ENCODE assay signal across 10 cellular contexts in the genomic region with DNA sequence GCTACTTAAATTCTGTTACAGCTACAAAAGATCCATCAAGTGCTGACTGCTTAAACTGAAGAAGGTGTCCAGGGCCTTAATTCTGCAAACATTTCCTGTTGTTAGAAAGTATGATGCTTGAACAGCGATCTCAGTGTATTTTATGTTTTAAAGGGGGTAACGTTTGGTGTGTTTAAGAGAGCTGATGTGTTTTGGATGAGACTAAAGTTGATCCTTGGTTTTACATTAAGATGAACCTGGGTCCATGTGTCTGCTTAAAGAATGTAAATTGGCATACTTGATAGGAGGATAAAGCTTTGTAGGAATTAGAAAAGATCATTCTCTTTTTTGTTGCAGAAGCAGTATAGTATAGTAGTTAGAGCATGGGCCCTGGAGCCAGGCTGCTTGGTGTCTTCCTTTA. TPM values are rescaled to one million over a fixed set of nuclear protein-coding genes. Genes with fewer than 3 reads are reported as not detected.
DNase-seq lines count a peak whose midpoint lies in the region; ATAC-seq, FAIRE-seq and TF ChIP-seq lines count a peak whose summit lies in the region.
"Had no signal": no experiment of that assay in that cellular context is flagged by ENCODE, and none has a peak within 500 bp of the region (broad histone marks: within the 10 kb centered on the region; RNA-seq: fewer than 3 reads in every experiment).

No MANE protein-coding gene starts in this region.

- DNase-seq in AG04449 (ENCODE audit: low read depth, low spot score) (no peak), ascending aorta (ENCODE audit: low spot score in 2 of 2) (no peak), NCI-H146 treated with DMSO at 0.1 percent for 48 hours (lab: John Stamatoyannopoulos, UW; ENCODE audit: unreplicated experiment) (no peak), D721Med (ENCODE audit: insufficient read length, low spot score) (no peak), NCI-H1048 (lab: John Stamatoyannopoulos, UW) (no peak)
- DNase-seq: dermis blood vessel endothelial cell had no signal

- peak overlapping the region; percentile 90 for H3K4me3 ChIP-seq in AG04449 (ENCODE audit: low read depth, low read length)
- peak overlapping the region; percentile 89 to 97 for H3K4me3 ChIP-seq in ascending aorta
- peak overlapping the region; percentile 94 for H3K4me3 ChIP-seq in mesodermal cell (ENCODE audit: extremely low read depth, insufficient read depth, low read length, poor library complexity, severe bottlenecking)

- H3K9me3 ChIP-seq in ascending aorta (no peaks in the 10 kb centered on the region), mesodermal cell (ENCODE audit: control insufficient read depth, low read length) (no peaks in the 10 kb centered on the region)

- FAIRE-seq in D721Med (lab: Jason Lieb, UNC) = no peak
- FAIRE-seq: urothelium cell line had no signal

- CTCF ChIA-PET in AG04449 (lab: Yijun Ruan, JAX) = interaction anchor here (0.6 to 11.0 kb wide), 9 partner anchors 8 to 576 kb away, joined by 3 to 148 read pairs (median 4); no protein-coding TSS in a partner anchor

- 93 to 96% methylated on average over 2 of the region's 2 CpGs for WGBS in mesodermal cell (ENCODE audit: insufficient coverage in 2 of 2), 2 experiments

- intact Hi-C loops in ascending aorta (cut with DNase I) = no loop called here

- no peaks in the 10 kb centered on the region for H3K27me3 ChIP-seq in ascending aorta

- no peak for TF ChIP-seq CTCF in AG04449 (IDR thresholded peaks at IDR 0.05; ENCODE audit: insufficient read depth, low read length, missing control alignments)
- no peak for TF ChIP-seq CTCF in ascending aorta (IDR thresholded peaks at IDR 0.05)
- TF ChIP-seq CTCF in D721Med (IDR thresholded peaks at IDR 0.05; ENCODE audit: insufficient read depth, missing control alignments) = no peak

- H3K27ac ChIP-seq in ascending aorta = no peak overlapping the region
- H3K27ac ChIP-seq in mesodermal cell (ENCODE audit: low read depth, low read length, severe bottlenecking) = no peak overlapping the region

- H3K36me3 ChIP-seq in ascending aorta = no peaks in the 10 kb centered on the region
- peaks cover 32% of the 10 kb centered on the region for H3K36me3 ChIP-seq in mesodermal cell (ENCODE audit: control insufficient read depth, insufficient read depth, low read length)

- ATAC-seq in GM18505 (IDR thresholded peaks at IDR 0.05; ENCODE audit: unreplicated experiment) (no peak), HG03108 (IDR thresholded peaks at IDR 0.05; ENCODE audit: unreplicated experiment) (no peak)

- H3K4me1 ChIP-seq in ascending aorta (peaks cover 20 to 46% of the 10 kb centered on the region in 2 donors), mesodermal cell (ENCODE audit: control insufficient read depth, insufficient read depth, low read length, poor library complexity, severe bottlenecking) (peaks cover 56% of the 10 kb centered on the region)

- peak; percentile 27 for TF ChIP-seq POLR2A in GM18505 (IDR thresholded peaks at IDR 0.05; ENCODE audit: borderline replicate concordance, extremely low read depth, insufficient read depth, insufficient read length)

- POLR2A ChIA-PET in AG04449 (lab: Yijun Ruan, JAX) = interaction anchor here (0.8 to 2.3 kb wide), 5 partner anchors 12 to 116 kb away, joined by 3 to 14 read pairs (median 4); no protein-coding TSS in a partner anchor

RNA-seq across cellular contexts. Expression of a gene that starts 3.6 kb away (rescaled TPM):
- total RNA-seq in ascending aorta = 47.9 TPM
- polyA plus RNA-seq in mesodermal cell (2013, experiment 1 of 2) = 11.9 TPM
- 8.5 TPM for polyA plus RNA-seq in mesodermal cell (2013, experiment 2 of 2)

RNA-seq across cellular contexts. Expression of a gene that starts 58.3 kb away (rescaled TPM):
- 19.2 TPM for total RNA-seq in ascending aorta
- polyA plus RNA-seq in mesodermal cell (2013, experiment 1 of 2) = 0.59 TPM
- 0.66 TPM for polyA plus RNA-seq in mesodermal cell (2013, experiment 2 of 2)
